Comparison of ENCODE assay signal across 28 cellular contexts in the genomic region with DNA sequence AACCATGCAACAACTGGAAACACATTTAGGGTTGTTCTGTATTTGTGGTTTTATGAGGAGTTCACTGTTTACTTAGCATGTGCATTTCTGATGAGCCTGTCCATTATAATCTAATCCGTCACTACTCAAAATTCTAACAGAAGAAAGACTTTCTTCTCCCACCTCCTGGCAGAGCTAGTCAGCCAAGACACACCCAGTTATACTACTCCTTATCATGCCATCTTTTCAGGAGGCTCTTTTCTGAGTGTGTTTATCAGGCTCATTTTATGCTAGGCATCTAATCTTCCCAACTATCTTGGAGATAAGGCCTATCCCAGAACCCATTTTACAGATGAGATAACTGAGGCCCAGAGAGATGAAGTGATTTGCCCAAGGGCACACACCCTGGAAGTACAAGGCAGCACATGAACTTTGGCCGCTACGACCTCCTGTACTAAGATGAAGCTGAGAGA.
"Had no signal": no experiment of that assay in that cellular context is flagged by ENCODE, and none has a peak within 500 bp of the region (broad histone marks: within the 10 kb centered on the region; RNA-seq: fewer than 3 reads in every experiment).

No MANE protein-coding gene starts in this region.

- H3K27me3 ChIP-seq: breast epithelium, gastrocnemius medialis, neutrophil, pancreas, right atrium auricular region, stomach, suprapubic skin, tibial nerve, uterus had no signal

- H3K9me3 ChIP-seq: breast epithelium, gastrocnemius medialis, neutrophil, pancreas, psoas muscle, right atrium auricular region, stomach, suprapubic skin, tibial nerve, uterus had no signal

- H3K27me3 Mint-ChIP-seq: activated naive CD8-positive, alpha-beta T cell; activated T-cell treated with anti-CD3 and anti-CD28 coated beads, Interleukin-2, amount 50 U/mL, for 24 hours had no signal

- DNase-seq: activated CD4-positive, alpha-beta T cell treated with anti-CD3 and anti-CD28 coated beads, Interleukin-2, amount 50 U/mL, for 4 hours; activated CD8-positive, alpha-beta memory T cell treated with anti-CD3 and anti-CD28 coated beads for 24 hours; activated CD8-positive, alpha-beta memory T cell treated with anti-CD3 and anti-CD28 coated beads, Interleukin-2, amount 50 U/mL, for 4 hours; activated naive CD4-positive, alpha-beta T cell; activated T-cell treated with anti-CD3 and anti-CD28 coated beads, Interleukin-2, amount 50 U/mL, for 24 hours; amniotic stem cell; effector memory CD4-positive, alpha-beta T cell; gastrocnemius medialis; head of caudate nucleus; hypothalamus; pancreas; psoas muscle; stimulated activated CD4-positive, alpha-beta T cell treated with anti-CD3 and anti-CD28 coated beads, Interleukin-12 subunit alpha, Interleukin-12 subunit beta, amount 100 ng/mL, for 4 hours; stimulated activated CD4-positive, alpha-beta T cell treated with anti-CD3 and anti-CD28 coated beads, Interleukin-1b, Interleukin-23, amount 100 ng/mL, for 48 hours; stomach; uterus had no signal

- H3K9me3 Mint-ChIP-seq: activated T-cell treated with anti-CD3 and anti-CD28 coated beads, Interleukin-2, amount 50 U/mL, for 24 hours; activated T-helper 2 cell treated with anti-CD3 and anti-CD28 coated beads, Interferon-gamma antibody, Interleukin-2, Interleukin-4, amounts not matched to agents 10 μg/mL and 5 μg/mL and 100 μg/mL, durations not matched to agents 14 hours and 24 hours and 36 hours; central memory CD8-positive, alpha-beta T cell; natural killer cell treated with Interleukin-12 subunit alpha and Interleukin-12 subunit beta and Interleukin-15 and Interleukin-18, amount 100 ng/mL, for 72 hours; stimulated activated effector memory CD8-positive, alpha-beta T cell treated with anti-CD3 and anti-CD28 coated beads, Interleukin-12 subunit alpha, Interleukin-12 subunit beta, amount 100 ng/mL, for 72 hours; T-helper 2 cell treated with Interferon-gamma antibody and Interleukin-4, amounts not matched to agents 5 μg/mL and 100 μg/mL, for 36 hours; WTC11 had no signal

- ATAC-seq: gastrocnemius medialis; natural killer cell treated with Interleukin-12 subunit alpha and Interleukin-12 subunit beta and Interleukin-15 and Interleukin-18, amount 100 ng/mL, for 72 hours; pancreas; psoas muscle; stimulated activated effector memory CD8-positive, alpha-beta T cell treated with anti-CD3 and anti-CD28 coated beads, Interleukin-12 subunit alpha, Interleukin-12 subunit beta, amount 100 ng/mL, for 72 hours; WTC11 had no signal

- H3K4me3 ChIP-seq: breast epithelium, gastrocnemius medialis, pancreas, psoas muscle, right atrium auricular region, stomach, suprapubic skin, tibial nerve, uterus had no signal

- H3K36me3 ChIP-seq: breast epithelium, gastrocnemius medialis, neutrophil, pancreas, right atrium auricular region, stomach, suprapubic skin, tibial nerve, uterus had no signal

- H3K4me1 Mint-ChIP-seq: central memory CD8-positive, alpha-beta T cell; stimulated activated effector memory CD8-positive, alpha-beta T cell treated with anti-CD3 and anti-CD28 coated beads, Interleukin-12 subunit alpha, Interleukin-12 subunit beta, amount 100 ng/mL, for 72 hours had no signal

- H3K27ac ChIP-seq: breast epithelium, gastrocnemius medialis, neutrophil, pancreas, psoas muscle, right atrium auricular region, stomach, suprapubic skin, tibial nerve, uterus had no signal

- H3K27ac Mint-ChIP-seq: activated naive CD8-positive, alpha-beta T cell; activated T-cell treated with anti-CD3 and anti-CD28 coated beads, Interleukin-2, amount 50 U/mL, for 24 hours; activated T-helper 2 cell treated with anti-CD3 and anti-CD28 coated beads, Interferon-gamma antibody, Interleukin-2, Interleukin-4, amounts not matched to agents 10 μg/mL and 5 μg/mL and 100 μg/mL, durations not matched to agents 14 hours and 24 hours and 36 hours; natural killer cell treated with Interleukin-12 subunit alpha and Interleukin-12 subunit beta and Interleukin-15 and Interleukin-18, amount 100 ng/mL, for 72 hours; stimulated activated effector memory CD8-positive, alpha-beta T cell treated with anti-CD3 and anti-CD28 coated beads, Interleukin-12 subunit alpha, Interleukin-12 subunit beta, amount 100 ng/mL, for 72 hours; T-helper 2 cell treated with Interferon-gamma antibody and Interleukin-4, amounts not matched to agents 5 μg/mL and 100 μg/mL, for 36 hours; WTC11 had no signal

- H3K4me1 ChIP-seq: breast epithelium, gastrocnemius medialis, pancreas, psoas muscle, right atrium auricular region, suprapubic skin, tibial nerve, uterus had no signal

- H3K36me3 Mint-ChIP-seq: activated naive CD8-positive, alpha-beta T cell; natural killer cell treated with Interleukin-12 subunit alpha and Interleukin-12 subunit beta and Interleukin-15 and Interleukin-18, amount 100 ng/mL, for 72 hours; stimulated activated effector memory CD8-positive, alpha-beta T cell treated with anti-CD3 and anti-CD28 coated beads, Interleukin-12 subunit alpha, Interleukin-12 subunit beta, amount 100 ng/mL, for 72 hours; WTC11 had no signal

- H3K4me3 Mint-ChIP-seq: activated naive CD8-positive, alpha-beta T cell; activated T-cell treated with anti-CD3 and anti-CD28 coated beads, Interleukin-2, amount 50 U/mL, for 24 hours; central memory CD8-positive, alpha-beta T cell; natural killer cell treated with Interleukin-12 subunit alpha and Interleukin-12 subunit beta and Interleukin-15 and Interleukin-18, amount 100 ng/mL, for 72 hours; stimulated activated effector memory CD8-positive, alpha-beta T cell treated with anti-CD3 and anti-CD28 coated beads, Interleukin-12 subunit alpha, Interleukin-12 subunit beta, amount 100 ng/mL, for 72 hours; T-helper 2 cell treated with Interferon-gamma antibody and Interleukin-4, amounts not matched to agents 5 μg/mL and 100 μg/mL, for 36 hours; WTC11 had no signal
